In genomic region chr2:80020061-80020460, GRCh38 we compare ENCODE assay signal across 14 cellular contexts.
"Had no signal": no experiment of that assay in that cellular context is flagged by ENCODE, and none has a peak within 500 bp of the region (broad histone marks: within the 10 kb centered on the region; RNA-seq: fewer than 3 reads in every experiment).

No MANE protein-coding gene starts in this region.

- H3K9me3 Mint-ChIP-seq: dendritic cell treated with granulocyte-macrophage colony-stimulating factor and Interleukin-4, amounts not matched to agents 40 ng/mL and 50 ng/mL, for 4 days had no signal

- H3K36me3 Mint-ChIP-seq: activated naive CD8-positive, alpha-beta T cell had no signal

- H3K4me1 Mint-ChIP-seq: activated CD4-positive, alpha-beta memory T cell treated with anti-CD3 and anti-CD28 coated beads, Interleukin-2, amount 10 ng/mL, durations not matched to agents 7 days and 5 days; activated CD4-positive, alpha-beta T cell treated with anti-CD3 and anti-CD28 coated beads for 36 hours had no signal

- DNase-seq: activated CD4-positive, alpha-beta memory T cell treated with anti-CD3 and anti-CD28 coated beads, Interleukin-2, amount 10 ng/mL, durations not matched to agents 7 days and 5 days; activated CD4-positive, alpha-beta T cell treated with anti-CD3 and anti-CD28 coated beads for 36 hours; activated gamma-delta T cell; activated T-cell treated with anti-CD3 and anti-CD28 coated beads, Interleukin-2, amount 50 U/mL, for 48 hours; amygdala; brain microvascular endothelial cell; effector memory CD8-positive, alpha-beta T cell; ovary; stimulated activated CD4-positive, alpha-beta T cell treated with anti-CD3 and anti-CD28 coated beads, Interleukin-2, amount 100 ng/mL, for 48 hours; stimulated activated naive CD4-positive, alpha-beta T cell treated with Interleukin-2 at 50 U/mL for 16 hours; trophoblast cell; WERI-Rb-1 had no signal

- H3K27ac Mint-ChIP-seq: activated CD4-positive, alpha-beta memory T cell treated with anti-CD3 and anti-CD28 coated beads, Interleukin-2, amount 10 ng/mL, durations not matched to agents 7 days and 5 days; activated CD4-positive, alpha-beta T cell treated with anti-CD3 and anti-CD28 coated beads for 36 hours; activated naive CD8-positive, alpha-beta T cell; dendritic cell treated with granulocyte-macrophage colony-stimulating factor and Interleukin-4, amounts not matched to agents 40 ng/mL and 50 ng/mL, for 4 days; effector memory CD8-positive, alpha-beta T cell had no signal

- H3K4me3 Mint-ChIP-seq: activated CD4-positive, alpha-beta memory T cell treated with anti-CD3 and anti-CD28 coated beads, Interleukin-2, amount 10 ng/mL, durations not matched to agents 7 days and 5 days; activated CD4-positive, alpha-beta T cell treated with anti-CD3 and anti-CD28 coated beads for 36 hours; activated naive CD8-positive, alpha-beta T cell; dendritic cell treated with granulocyte-macrophage colony-stimulating factor and Interleukin-4, amounts not matched to agents 40 ng/mL and 50 ng/mL, for 4 days; effector memory CD8-positive, alpha-beta T cell had no signal

- H3K27me3 Mint-ChIP-seq: activated CD4-positive, alpha-beta memory T cell treated with anti-CD3 and anti-CD28 coated beads, Interleukin-2, amount 10 ng/mL, durations not matched to agents 7 days and 5 days; activated CD4-positive, alpha-beta T cell treated with anti-CD3 and anti-CD28 coated beads for 36 hours; effector memory CD8-positive, alpha-beta T cell had no signal
